Comparison of ENCODE assay signal across 14 cellular contexts in the genomic region with DNA sequence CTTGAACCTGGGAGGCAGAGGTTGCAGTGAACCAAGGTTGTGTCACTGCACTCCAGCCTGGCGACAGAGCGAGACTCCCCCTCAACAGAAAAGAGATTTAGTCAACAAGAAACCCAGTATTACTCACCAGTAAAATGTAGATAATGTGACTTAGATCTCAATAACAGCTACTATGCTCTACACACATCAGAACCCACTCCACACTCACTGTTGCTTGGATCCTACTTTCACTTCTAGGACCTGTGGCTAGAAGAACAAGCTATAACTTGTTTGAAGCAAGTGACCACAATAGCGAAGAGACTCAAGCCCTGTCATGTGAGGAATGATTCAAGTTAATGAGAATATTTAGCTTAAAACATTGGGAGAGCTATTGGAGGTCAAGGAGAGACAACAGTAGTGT.
"Had no signal": no experiment of that assay in that cellular context is flagged by ENCODE, and none has a peak within 500 bp of the region (broad histone marks: within the 10 kb centered on the region; RNA-seq: fewer than 3 reads in every experiment).

No MANE protein-coding gene starts in this region.

- H3K36me3 ChIP-seq: adrenal gland, transverse colon had no signal

- H3K9me3 ChIP-seq: adrenal gland, body of pancreas, transverse colon had no signal

- ATAC-seq: body of pancreas; effector memory CD8-positive, alpha-beta T cell; left colon; naive thymus-derived CD4-positive, alpha-beta T cell; right cardiac atrium; T-cell; WTC11 had no signal

- H3K4me3 ChIP-seq: adrenal gland, body of pancreas, lung, smooth muscle cell, transverse colon had no signal

- H3K27ac ChIP-seq: adrenal gland, body of pancreas, transverse colon had no signal

- H3K4me2 ChIP-seq: smooth muscle cell had no signal

- H3K4me1 ChIP-seq: adrenal gland had no signal

- DNase-seq: activated naive CD4-positive, alpha-beta T cell treated with anti-CD3 and anti-CD28 coated beads, Interleukin-2, amount 50 U/mL, for 16 hours; adrenal gland; body of pancreas; effector memory CD8-positive, alpha-beta T cell; left colon; naive thymus-derived CD4-positive, alpha-beta T cell; right cardiac atrium; stimulated activated naive CD4-positive, alpha-beta T cell; substantia nigra; T-cell; transverse colon had no signal

- H3K27me3 ChIP-seq: adrenal gland, body of pancreas, transverse colon had no signal
